ENCODE assay signal across 1 cellular context in the genomic region with DNA sequence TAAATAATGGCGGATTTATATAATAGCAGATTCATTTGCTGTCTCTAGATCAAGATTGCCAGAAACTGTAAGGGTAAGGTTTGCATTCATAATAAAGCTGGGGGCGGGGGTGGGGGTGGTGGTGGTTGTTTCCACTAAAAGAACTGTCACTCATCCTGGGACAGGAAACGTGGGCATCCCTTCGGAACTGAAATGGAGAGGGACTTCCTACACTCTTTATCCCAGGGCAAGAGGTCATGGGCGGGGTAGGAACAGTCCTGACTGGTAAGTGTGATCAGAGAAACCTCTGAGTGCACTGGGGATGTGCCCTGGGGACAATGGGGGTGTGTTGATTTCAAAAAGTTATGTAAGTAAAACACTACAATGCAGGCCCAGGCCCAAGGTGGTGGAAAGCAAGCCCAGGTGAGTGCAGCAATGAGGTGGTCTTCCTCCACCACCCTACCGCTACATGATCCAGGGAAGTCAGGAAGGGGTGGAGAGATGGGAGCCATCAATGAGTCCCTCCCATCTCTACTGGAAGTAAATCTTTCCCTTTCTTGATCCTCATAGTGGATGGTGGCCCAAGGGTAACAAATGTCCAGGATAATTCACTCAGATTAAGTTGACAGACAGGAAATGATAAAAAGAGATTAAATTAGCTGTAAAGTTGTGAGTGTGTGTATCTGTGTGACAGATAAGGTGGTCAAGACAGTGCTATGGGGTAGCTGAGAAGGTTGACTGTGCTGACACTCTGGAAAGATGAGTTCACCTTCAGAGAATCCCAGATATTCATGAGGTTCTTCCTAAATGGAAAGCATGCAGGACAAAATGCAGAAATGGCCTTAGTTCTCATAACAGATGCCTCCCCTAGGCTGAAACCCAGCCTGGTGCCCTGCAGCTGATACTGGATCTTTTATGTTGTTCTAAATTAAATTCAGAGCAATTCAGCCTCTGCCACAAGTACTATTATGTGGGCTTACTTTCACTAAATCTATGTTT.
TF ChIP-seq lines count a peak whose summit lies in the region.

No MANE protein-coding gene starts in this region.

TF ChIP-seq in GM23338, 12 proteins besides CTCF, POLR2A, EP300 and RAD21 (continued from another document):
- TF ChIP-seq, protein P1, sequence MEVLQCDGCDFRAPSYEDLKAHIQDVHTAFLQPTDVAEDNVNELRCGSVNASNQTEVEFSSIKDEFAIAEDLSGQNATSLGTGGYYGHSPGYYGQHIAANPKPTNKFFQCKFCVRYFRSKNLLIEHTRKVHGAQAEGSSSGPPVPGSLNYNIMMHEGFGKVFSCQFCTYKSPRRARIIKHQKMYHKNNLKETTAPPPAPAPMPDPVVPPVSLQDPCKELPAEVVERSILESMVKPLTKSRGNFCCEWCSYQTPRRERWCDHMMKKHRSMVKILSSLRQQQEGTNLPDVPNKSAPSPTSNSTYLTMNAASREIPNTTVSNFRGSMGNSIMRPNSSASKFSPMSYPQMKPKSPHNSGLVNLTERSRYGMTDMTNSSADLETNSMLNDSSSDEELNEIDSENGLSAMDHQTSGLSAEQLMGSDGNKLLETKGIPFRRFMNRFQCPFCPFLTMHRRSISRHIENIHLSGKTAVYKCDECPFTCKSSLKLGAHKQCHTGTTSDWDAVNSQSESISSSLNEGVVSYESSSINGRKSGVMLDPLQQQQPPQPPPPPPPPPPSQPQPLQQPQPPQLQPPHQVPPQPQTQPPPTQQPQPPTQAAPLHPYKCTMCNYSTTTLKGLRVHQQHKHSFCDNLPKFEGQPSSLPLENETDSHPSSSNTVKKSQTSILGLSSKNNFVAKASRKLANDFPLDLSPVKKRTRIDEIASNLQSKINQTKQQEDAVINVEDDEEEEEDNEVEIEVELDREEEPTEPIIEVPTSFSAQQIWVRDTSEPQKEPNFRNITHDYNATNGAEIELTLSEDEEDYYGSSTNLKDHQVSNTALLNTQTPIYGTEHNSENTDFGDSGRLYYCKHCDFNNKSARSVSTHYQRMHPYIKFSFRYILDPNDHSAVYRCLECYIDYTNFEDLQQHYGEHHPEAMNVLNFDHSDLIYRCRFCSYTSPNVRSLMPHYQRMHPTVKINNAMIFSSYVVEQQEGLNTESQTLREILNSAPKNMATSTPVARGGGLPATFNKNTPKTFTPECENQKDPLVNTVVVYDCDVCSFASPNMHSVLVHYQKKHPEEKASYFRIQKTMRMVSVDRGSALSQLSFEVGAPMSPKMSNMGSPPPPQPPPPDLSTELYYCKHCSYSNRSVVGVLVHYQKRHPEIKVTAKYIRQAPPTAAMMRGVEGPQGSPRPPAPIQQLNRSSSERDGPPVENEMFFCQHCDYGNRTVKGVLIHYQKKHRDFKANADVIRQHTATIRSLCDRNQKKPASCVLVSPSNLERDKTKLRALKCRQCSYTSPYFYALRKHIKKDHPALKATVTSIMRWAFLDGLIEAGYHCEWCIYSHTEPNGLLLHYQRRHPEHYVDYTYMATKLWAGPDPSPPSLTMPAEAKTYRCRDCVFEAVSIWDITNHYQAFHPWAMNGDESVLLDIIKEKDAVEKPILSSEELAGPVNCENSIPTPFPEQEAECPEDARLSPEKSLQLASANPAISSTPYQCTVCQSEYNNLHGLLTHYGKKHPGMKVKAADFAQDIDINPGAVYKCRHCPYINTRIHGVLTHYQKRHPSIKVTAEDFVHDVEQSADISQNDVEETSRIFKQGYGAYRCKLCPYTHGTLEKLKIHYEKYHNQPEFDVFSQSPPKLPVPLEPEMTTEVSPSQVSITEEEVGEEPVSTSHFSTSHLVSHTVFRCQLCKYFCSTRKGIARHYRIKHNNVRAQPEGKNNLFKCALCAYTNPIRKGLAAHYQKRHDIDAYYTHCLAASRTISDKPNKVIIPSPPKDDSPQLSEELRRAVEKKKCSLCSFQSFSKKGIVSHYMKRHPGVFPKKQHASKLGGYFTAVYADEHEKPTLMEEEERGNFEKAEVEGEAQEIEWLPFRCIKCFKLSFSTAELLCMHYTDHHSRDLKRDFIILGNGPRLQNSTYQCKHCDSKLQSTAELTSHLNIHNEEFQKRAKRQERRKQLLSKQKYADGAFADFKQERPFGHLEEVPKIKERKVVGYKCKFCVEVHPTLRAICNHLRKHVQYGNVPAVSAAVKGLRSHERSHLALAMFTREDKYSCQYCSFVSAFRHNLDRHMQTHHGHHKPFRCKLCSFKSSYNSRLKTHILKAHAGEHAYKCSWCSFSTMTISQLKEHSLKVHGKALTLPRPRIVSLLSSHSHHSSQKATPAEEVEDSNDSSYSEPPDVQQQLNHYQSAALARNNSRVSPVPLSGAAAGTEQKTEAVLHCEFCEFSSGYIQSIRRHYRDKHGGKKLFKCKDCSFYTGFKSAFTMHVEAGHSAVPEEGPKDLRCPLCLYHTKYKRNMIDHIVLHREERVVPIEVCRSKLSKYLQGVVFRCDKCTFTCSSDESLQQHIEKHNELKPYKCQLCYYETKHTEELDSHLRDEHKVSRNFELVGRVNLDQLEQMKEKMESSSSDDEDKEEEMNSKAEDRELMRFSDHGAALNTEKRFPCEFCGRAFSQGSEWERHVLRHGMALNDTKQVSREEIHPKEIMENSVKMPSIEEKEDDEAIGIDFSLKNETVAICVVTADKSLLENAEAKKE (CRISPR knock-in tag; IDR thresholded peaks at IDR 0.05), result no peak
- TF ChIP-seq CREB1 (CRISPR knock-in tag; IDR thresholded peaks at IDR 0.05; ENCODE audit: low read depth) (no peak), ZNF331 (CRISPR knock-in tag; IDR thresholded peaks at IDR 0.05; ENCODE audit: low read depth) (no peak), JUNB (IDR thresholded peaks at IDR 0.05; ENCODE audit: unreplicated experiment) (no peak), STAT1 (IDR thresholded peaks at IDR 0.05; ENCODE audit: unreplicated experiment) (no peak), ZNF114 (CRISPR knock-in tag; IDR thresholded peaks at IDR 0.05) (no peak), EZH2phosphoT487 (IDR thresholded peaks at IDR 0.05; ENCODE audit: unreplicated experiment) (no peak)
